Comparison of ENCODE assay signal across 8 cellular contexts in genomic region chr4:20684852-20685763, GRCh38. TPM values are rescaled to one million over a fixed set of nuclear protein-coding genes. Genes with fewer than 3 reads are reported as not detected.
DNase-seq lines count a peak whose midpoint lies in the region; ATAC-seq, FAIRE-seq and TF ChIP-seq lines count a peak whose summit lies in the region.

No MANE protein-coding gene starts in this region.

- H3K36me3 ChIP-seq in GM12878 (ENCODE audit: control insufficient read depth in 2 of 2, insufficient read depth in 2 of 2, low read length in 1 of 2) (no peaks in the 10 kb centered on the region), lower lobe of right lung (no peaks in the 10 kb centered on the region)

- no peaks in the 10 kb centered on the region for H4K20me1 ChIP-seq in GM12878 (ENCODE audit: control insufficient read depth, insufficient read depth)

- CTCF ChIA-PET in GM12878 (lab: Yijun Ruan, JAX): interaction anchor here (0.6 to 5.7 kb wide), 20 partner anchors 10 to 1994 kb away, joined by 3 to 49 read pairs (median 4); partner anchors contain the start of gene PACRGL

- POLR2A ChIA-PET in GM12878 (lab: Charles Lee): no interaction called here

- TF ChIP-seq EP300 in GM12878 (IDR thresholded peaks at IDR 0.05; ENCODE audit: borderline replicate concordance in 1 of 2, control insufficient read depth in 1 of 2, low read depth in 2 of 2, low read length in 2 of 2): no peak

- 0 out of 3 replicates have a peak, but pooled peaks have one; percentile 14 for ATAC-seq in GM12878
- ATAC-seq in lower lobe of right lung: peak in 1 of 2 donors; percentile 35
- ATAC-seq in HG02759 (IDR thresholded peaks at IDR 0.05; ENCODE audit: unreplicated experiment): no peak
- no peak for ATAC-seq in HG03460 (IDR thresholded peaks at IDR 0.05; ENCODE audit: unreplicated experiment)

- no TSS peak for BruUV-seq in GM12878 (replicated peaks; lab: Mats Ljungman, UMichigan)

- TF ChIP-seq POLR2A in GM12878 (IDR thresholded peaks at IDR 0.05; ENCODE audit: low read depth, low read length): no peak

- H3K4me1 ChIP-seq in GM12878 (ENCODE audit: control insufficient read depth, insufficient read depth, low read length): no peaks in the 10 kb centered on the region
- no peaks in the 10 kb centered on the region for H3K4me1 ChIP-seq in lower lobe of right lung

- H3K9me3 ChIP-seq in GM12878 (replicated peaks; ENCODE audit: control insufficient read depth, insufficient read depth, low read length): no peaks in the 10 kb centered on the region
- H3K9me3 ChIP-seq in lower lobe of right lung: no peaks in the 10 kb centered on the region

- H3K27me3 ChIP-seq in GM12878 (replicated peaks in 1 of 2; ENCODE audit: control insufficient read depth in 2 of 2, insufficient read depth in 2 of 2, low read length in 1 of 2) (no peaks in the 10 kb centered on the region), lower lobe of right lung (ENCODE audit: low read depth) (no peaks in the 10 kb centered on the region)

- 15% methylated on average over 6 of the region's 6 CpGs for WGBS in GM12878 (ENCODE audit: insufficient coverage, insufficient replicate concordance, low lambda C conversion rate, missing lambda C conversion rate)

- H2AFZ ChIP-seq in GM12878 (ENCODE audit: control insufficient read depth, low read depth, low read length): no peak overlapping the region

- no peak overlapping the region for H3K9ac ChIP-seq in GM12878 (ENCODE audit: control insufficient read depth, insufficient read depth, low read length)

- TF ChIP-seq CTCF in GM12878 (IDR thresholded peaks at IDR 0.05 in 2 of 3, conservative IDR thresholded peaks at IDR 0.05 in 1 of 3; ENCODE audit: control insufficient read depth in 2 of 3, extremely low read depth in 1 of 3, insufficient read depth in 1 of 3, low read depth in 3 of 3, low read length in 3 of 3): peak; percentile 31 to 53 (median 43); a peak in 4 of 6 replicates
- TF ChIP-seq CTCF in lower lobe of right lung (IDR thresholded peaks at IDR 0.05): peak; percentile 56

- peak; percentile 76 for TF ChIP-seq RAD21 in GM12878 (IDR thresholded peaks at IDR 0.05; ENCODE audit: insufficient read depth, low read depth, low read length)

- H3K4me3 ChIP-seq in GM12878 (no peak overlapping the region), lower lobe of right lung (no peak overlapping the region)

- RAD21 ChIA-PET in GM12878 (lab: Charles Lee; ENCODE audit: unreplicated experiment): interaction anchor here (0.7 to 2.3 kb wide), 9 partner anchors 18 to 290 kb away, joined by 3 to 6 read pairs (median 3); no protein-coding TSS in a partner anchor

- in situ Hi-C loops in GM12878 (cut with MboI): loop anchor here (5.0 to 25.0 kb wide), 3 partner anchors 263 to 1998 kb away; no protein-coding TSS in a partner anchor

- no peak overlapping the region for H3K4me2 ChIP-seq in GM12878 (ENCODE audit: control insufficient read depth, insufficient read depth)

- intact Hi-C loops in GM12878 (cut with micrococcal nuclease; ENCODE audit: unreplicated experiment) (loop anchor here (1.0 to 10.0 kb wide), 6 partner anchors 263 to 1998 kb away; no protein-coding TSS in a partner anchor), lower lobe of right lung (cut with DNase I) (loop anchor here (10.0 kb wide), 1 partner anchor 260 kb away; no protein-coding TSS in a partner anchor)

- peak; percentile 29 to 67 for DNase-seq in NOMO-1 (lab: John Stamatoyannopoulos, UW; ENCODE audit: unreplicated experiment in 2 of 2)
- no peak for DNase-seq in NOMO-1 treated with dmso at 0.1 percent for 144 hours (lab: John Stamatoyannopoulos, UW; ENCODE audit: unreplicated experiment)
- DNase-seq in NCI-H1092 treated with DMSO at 0.1 percent for 48 hours (lab: John Stamatoyannopoulos, UW): peak; percentile 76
- DNase-seq in GM12878 (ENCODE audit: low read depth, low spot score): no peak
- no peak for DNase-seq in lower lobe of right lung
- DNase-seq in activated T-cell treated with anti-CD3 and anti-CD28 coated beads for 4 hours: no peak

- H3K79me2 ChIP-seq in GM12878 (ENCODE audit: control insufficient read depth, insufficient read depth, low read length): no peaks in the 10 kb centered on the region

- H3K27ac ChIP-seq in GM12878 (ENCODE audit: control insufficient read depth, insufficient read depth) (no peak overlapping the region), lower lobe of right lung (no peak overlapping the region)

- SMC1A ChIA-PET in GM12878 (lab: Charles Lee; ENCODE audit: uncharacterized antibody, unreplicated experiment): interaction anchor here (0.6 to 2.6 kb wide), 12 partner anchors 10 to 374 kb away, joined by 3 to 18 read pairs (median 4); no protein-coding TSS in a partner anchor

- no peak for FAIRE-seq in GM12878 (lab: Jason Lieb, UNC)

TF ChIP-seq in GM12878, 131 proteins besides CTCF, POLR2A, EP300 and RAD21:
- no peak for TF ChIP-seq NR2C2 (IDR thresholded peaks at IDR 0.05; ENCODE audit: borderline replicate concordance, control insufficient read depth, insufficient read length, low read depth)
- peak; percentile 65; the same call in 1 of the 2 replicates for TF ChIP-seq SMC3 (IDR thresholded peaks at IDR 0.05; ENCODE audit: borderline replicate concordance, low read length)
- no peak for TF ChIP-seq SP1 (IDR thresholded peaks at IDR 0.05; ENCODE audit: low read depth, low read length)
- no peak for TF ChIP-seq TBL1XR1 (IDR thresholded peaks at IDR 0.05; ENCODE audit: low read depth, low read length)
- no peak for TF ChIP-seq KLF5 (IDR thresholded peaks at IDR 0.05; ENCODE audit: partially characterized antibody)
- TF ChIP-seq TCF12 (IDR thresholded peaks at IDR 0.05; ENCODE audit: low read depth, low read length): no peak

RNA-seq across cellular contexts. Expression of gene PACRGL, which starts 15.2 kb away (rescaled TPM):
- total RNA-seq in GM12878 (2013; cell fraction: nucleolus; rRNA removed): 66.8 and 73.9 TPM in 2 replicates
- total RNA-seq in GM12878 (2014; rRNA removed) (12.1 and 12.7 TPM in 2 replicates), GM12878 (2014; rRNA removed; fragmentation: Illumina TruSeq; extraction: Trizol) (8.4 and 8.8 TPM in 2 replicates), GM12878 (2021) (6.9 and 9.4 TPM in 2 replicates), lower lobe of right lung (15.2 TPM)
- polyA plus RNA-seq in GM12878 (2011; ENCODE audit: low read depth): 3.5 TPM
- polyA plus RNA-seq in GM12878 (2011; rRNA removed) (13.7 and 19.6 TPM in 2 replicates), GM12878 (2014; fragmentation: Illumina TruSeq; extraction: Trizol) (6.8 and 12.3 TPM in 2 replicates), GM12878 (2014; fragmentation: Nextera tagmentation; extraction: Ambion mirVana) (1 to 10 TPM; 1.7 to 2.1 TPM), GM12878 (2014; rRNA removed) (11.8 and 17.2 TPM in 2 replicates), GM12878 (2016; fragmentation: Nextera tagmentation; extraction: Ambion mirVana) (1 to 10 TPM; 4.4 to 7.8 TPM)
- 6.0 and 6.4 TPM in 2 replicates for polyA plus RNA-seq in GM12878 (2011; cell fraction: cytosol; rRNA removed)
- polyA plus RNA-seq in GM12878 (2011; cell fraction: nucleus; rRNA removed): 12.9 and 16.8 TPM in 2 replicates
- 3.5 and 4.6 TPM in 2 replicates for polyA plus RNA-seq in GM12878 (2012)
- polyA minus RNA-seq in GM12878 (2011; rRNA and poly(A)+ RNA removed): 7.9 and 15.1 TPM in 2 replicates
- polyA minus RNA-seq in GM12878 (2011; cell fraction: cytosol; rRNA and poly(A)+ RNA removed): 5.9 and 7.1 TPM in 2 replicates
- polyA minus RNA-seq in GM12878 (2011; cell fraction: nucleus; rRNA and poly(A)+ RNA removed): 37.5 and 73.7 TPM in 2 replicates

Comparison
In these comparisons a context has a peak if more than half of its experiments do, and no peak if none do; other contexts are left out.
1. DNase-seq: peak in NOMO-1 (2 of 2) and NCI-H1092 treated with DMSO at 0.1 percent for 48 hours (single experiment); none in NOMO-1 treated with dmso at 0.1 percent for 144 hours (single experiment), GM12878 (single experiment), lower lobe of right lung (single experiment) and activated T-cell treated with anti-CD3 and anti-CD28 coated beads for 4 hours (single experiment).